ENCODE assay signal across 8 cellular contexts in the genomic region with DNA sequence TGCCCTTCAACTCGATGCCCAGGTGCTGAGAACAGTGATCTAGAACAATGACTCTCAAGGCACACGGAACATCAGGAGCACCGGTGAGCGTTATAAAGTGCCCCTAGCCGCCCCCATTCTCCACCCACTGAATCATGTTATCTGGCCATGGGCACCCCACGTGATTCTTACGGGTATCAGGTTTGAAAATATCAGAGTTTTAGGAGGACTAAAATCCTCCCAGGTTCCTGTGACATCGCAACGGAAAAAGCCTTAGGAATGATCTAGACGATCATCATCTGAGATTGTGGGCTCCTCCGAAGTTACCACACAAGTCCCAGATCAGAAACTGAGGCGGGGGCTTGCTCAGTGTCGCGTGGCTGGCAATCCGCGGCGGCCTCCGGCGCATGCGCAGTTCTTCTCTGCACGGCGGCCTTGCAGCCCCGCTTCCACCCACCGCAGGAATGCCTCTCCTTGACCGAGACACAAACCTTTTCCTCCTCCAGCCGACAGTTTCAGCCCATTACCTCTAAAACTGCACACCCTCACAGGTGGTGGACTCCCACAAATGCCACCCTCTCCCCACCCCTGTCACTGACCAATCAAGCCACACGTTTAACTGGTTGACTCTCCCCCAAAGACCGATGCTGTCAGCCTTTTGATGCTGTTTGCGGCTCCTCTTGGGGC. TPM values are rescaled to one million over a fixed set of nuclear protein-coding genes. Genes with fewer than 3 reads are reported as not detected.
DNase-seq lines count a peak whose midpoint lies in the region; ATAC-seq, FAIRE-seq and TF ChIP-seq lines count a peak whose summit lies in the region.

No MANE protein-coding gene starts in this region.

- no peak for FAIRE-seq in GM12891 (lab: Jason Lieb, UNC)

- H3K27ac ChIP-seq in iPS-20b (ENCODE audit: low read length): no peak overlapping the region

- H3K4me1 ChIP-seq in iPS-20b (ENCODE audit: insufficient read depth, low read length): no peaks in the 10 kb centered on the region

- DNase-seq in NCI-H774 (lab: John Stamatoyannopoulos, UW) (peak; percentile 5), foreskin melanocyte (no peak), GM12891 (ENCODE audit: insufficient read length, low spot score) (no peak), SHP77 (lab: John Stamatoyannopoulos, UW) (no peak)
- DNase-seq in activated naive CD4-positive, alpha-beta T cell treated with anti-CD3 and anti-CD28 coated beads for 36 hours: peak; percentile 45
- DNase-seq in stimulated activated CD4-positive, alpha-beta T cell treated with anti-CD3 and anti-CD28 coated beads, Interleukin-2, amount 100 ng/mL, for 24 hours: peak; percentile 64 to 67

- CTCF ChIA-PET in activated naive CD4-positive, alpha-beta T cell treated with anti-CD3 and anti-CD28 coated beads for 36 hours (lab: Charles Lee): interaction anchor here (0.8 kb wide), 1 partner anchor 636 kb away, joined by 3 read pairs; no protein-coding TSS in a partner anchor

- H3K9me3 ChIP-seq in iPS-20b (ENCODE audit: insufficient read depth, low read depth, low read length): no peaks in the 10 kb centered on the region

- intact Hi-C loops in activated naive CD4-positive, alpha-beta T cell treated with anti-CD3 and anti-CD28 coated beads for 36 hours (cut with micrococcal nuclease): no loop called here

- no peak for TF ChIP-seq POLR2A in GM12891 (IDR thresholded peaks at IDR 0.05; ENCODE audit: low read depth, low read length)

- H3K27me3 Mint-ChIP-seq in activated naive CD4-positive, alpha-beta T cell treated with anti-CD3 and anti-CD28 coated beads for 36 hours (ENCODE audit: low read depth): no peaks in the 10 kb centered on the region

- H3K4me3 Mint-ChIP-seq in activated naive CD4-positive, alpha-beta T cell treated with anti-CD3 and anti-CD28 coated beads for 36 hours: peak overlapping the region; percentile 36

- no peaks in the 10 kb centered on the region for H3K27me3 ChIP-seq in iPS-20b (ENCODE audit: insufficient read depth, low read length)

- H3K4me3 ChIP-seq in iPS-20b (ENCODE audit: low read length): peak overlapping the region; percentile 61

- H3K9me3 Mint-ChIP-seq in activated naive CD4-positive, alpha-beta T cell treated with anti-CD3 and anti-CD28 coated beads for 36 hours: no peaks in the 10 kb centered on the region

- H3K36me3 ChIP-seq in iPS-20b (ENCODE audit: insufficient read depth, low read depth, low read length): no peaks in the 10 kb centered on the region

- peak overlapping the region; percentile 59; the same call in 1 of the 2 replicates for H3K9ac ChIP-seq in iPS-20b (ENCODE audit: low read depth, low read length)

- no peak for ATAC-seq in HG03108 (IDR thresholded peaks at IDR 0.05; ENCODE audit: unreplicated experiment)

- no peaks in the 10 kb centered on the region for H3K36me3 Mint-ChIP-seq in activated naive CD4-positive, alpha-beta T cell treated with anti-CD3 and anti-CD28 coated beads for 36 hours (ENCODE audit: low read depth)

- peaks cover 8% of the 10 kb centered on the region for H3K4me1 Mint-ChIP-seq in activated naive CD4-positive, alpha-beta T cell treated with anti-CD3 and anti-CD28 coated beads for 36 hours (ENCODE audit: low read depth)

- H3K27ac Mint-ChIP-seq in activated naive CD4-positive, alpha-beta T cell treated with anti-CD3 and anti-CD28 coated beads for 36 hours: no peak overlapping the region

TF ChIP-seq in GM12891, 5 proteins besides CTCF, POLR2A, EP300 and RAD21:
- TF ChIP-seq PAX5 (IDR thresholded peaks at IDR 0.05; ENCODE audit: insufficient read depth, low read length, severe bottlenecking) (no peak), SPI1 (IDR thresholded peaks at IDR 0.05; ENCODE audit: low read depth, low read length) (no peak), POU2F2 (IDR thresholded peaks at IDR 0.05; ENCODE audit: low read depth, low read length) (no peak), TAF1 (IDR thresholded peaks at IDR 0.05; ENCODE audit: low read depth, low read length) (no peak), POLR2AphosphoS5 (IDR thresholded peaks at IDR 0.05; ENCODE audit: low read depth, low read length) (no peak)

RNA-seq across cellular contexts. Expression of gene MRPL33, which starts 5.8 kb away (rescaled TPM):
- 10 to 100 TPM; 57.4 to 60.5 TPM for total RNA-seq in activated naive CD4-positive, alpha-beta T cell treated with anti-CD3 and anti-CD28 coated beads for 36 hours
- 148 TPM for polyA plus RNA-seq in GM12891 (2012; ENCODE audit: low read depth, missing spikeins)

Comparison
In these comparisons a context has a peak if more than half of its experiments do, and no peak if none do; other contexts are left out.
1. DNase-seq: peak in NCI-H774 (single experiment), activated naive CD4-positive, alpha-beta T cell treated with anti-CD3 and anti-CD28 coated beads for 36 hours (single experiment) and stimulated activated CD4-positive, alpha-beta T cell treated with anti-CD3 and anti-CD28 coated beads, Interleukin-2, amount 100 ng/mL, for 24 hours (2 of 2); none in foreskin melanocyte (single experiment), GM12891 (single experiment) and SHP77 (0 of 2).